14 cellular contexts compared by ENCODE assay signal in the genomic region with DNA sequence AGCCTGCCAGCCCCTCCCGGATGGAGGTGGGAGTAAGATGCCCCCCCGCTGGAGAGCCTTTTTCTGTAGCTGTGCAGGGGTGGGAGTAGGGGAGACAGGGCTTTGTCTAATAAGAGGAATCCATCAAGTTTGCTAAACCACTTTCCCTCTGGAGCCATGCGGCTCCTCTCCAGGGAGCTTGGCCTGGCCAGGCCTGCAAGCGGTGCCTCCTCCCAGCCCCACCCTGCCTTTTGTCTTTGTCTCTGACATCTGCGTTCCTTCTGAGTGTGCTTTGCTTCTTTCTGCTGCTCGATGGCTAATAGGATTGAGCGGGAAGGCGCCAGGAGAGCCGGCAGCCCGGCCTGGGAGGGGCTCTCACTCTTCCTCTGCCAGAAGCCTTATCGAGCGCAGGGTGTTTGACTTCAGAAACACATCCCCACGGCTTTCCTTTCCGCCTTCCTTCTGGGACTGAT. TPM values are rescaled to one million over a fixed set of nuclear protein-coding genes. Genes with fewer than 3 reads are reported as not detected.
DNase-seq lines count a peak whose midpoint lies in the region; ATAC-seq and TF ChIP-seq lines count a peak whose summit lies in the region.
"Had no signal": no experiment of that assay in that cellular context is flagged by ENCODE, and none has a peak within 500 bp of the region (broad histone marks: within the 10 kb centered on the region; RNA-seq: fewer than 3 reads in every experiment).

No MANE protein-coding gene starts in this region.

- H3K36me3 ChIP-seq in heart right ventricle (no peaks in the 10 kb centered on the region), parathyroid adenoma (ENCODE audit: control insufficient read depth, insufficient read depth, low read length) (no peaks in the 10 kb centered on the region), OCI-LY7 (ENCODE audit: insufficient read depth, low read length) (no peaks in the 10 kb centered on the region)

- H2AFZ ChIP-seq in parathyroid adenoma (peak overlapping the region; percentile 68), OCI-LY7 (ENCODE audit: low read length) (no peak overlapping the region)

- peak overlapping the region in 1 of 10 donors; percentile 6 for H3K4me3 ChIP-seq in heart right ventricle
- no peak overlapping the region for H3K4me3 ChIP-seq in parathyroid adenoma (ENCODE audit: low read depth, low read length)
- H3K4me3 ChIP-seq in OCI-LY7 (ENCODE audit: low read depth, low read length, poor library complexity, severe bottlenecking) = no peak overlapping the region

- WGBS in heart right ventricle, 2 donors = 13 to 16% methylated on average over 14 of the region's 14 CpGs

- no peaks in the 10 kb centered on the region for H3K9me2 ChIP-seq in OCI-LY7 (ENCODE audit: insufficient read depth, low read length)

- no TSS peak for BruUV-seq in OCI-LY7 (replicated peaks; lab: Mats Ljungman, UMichigan)

- H4K20me1 ChIP-seq in OCI-LY7 (ENCODE audit: insufficient read depth, low read length) = no peaks in the 10 kb centered on the region

- CTCF ChIA-PET in OCI-LY7 (lab: Charles Lee; ENCODE audit: unreplicated experiment) = no interaction called here

- no peak overlapping the region for H3K4me3 Mint-ChIP-seq in stimulated activated memory B cell treated with anti-CD40 and anti-IgM and Interleukin-4, amounts not matched to agents 10 μg/mL and 1 μg/mL and 100 μg/mL, for 72 hours
- H3K4me3 Mint-ChIP-seq: dendritic cell treated with granulocyte-macrophage colony-stimulating factor and Interleukin-4, amounts not matched to agents 40 ng/mL and 50 ng/mL, for 4 days had no signal

- TF ChIP-seq CTCF in heart right ventricle (IDR thresholded peaks at IDR 0.05) = no peak
- TF ChIP-seq CTCF in parathyroid adenoma (IDR thresholded peaks at IDR 0.05) = no peak
- no peak for TF ChIP-seq CTCF in OCI-LY7 (conservative IDR thresholded peaks at IDR 0.05; ENCODE audit: low read length)

- H3K27me3 Mint-ChIP-seq in stimulated activated memory B cell treated with anti-CD40 and anti-IgM and Interleukin-4, amounts not matched to agents 10 μg/mL and 1 μg/mL and 100 μg/mL, for 72 hours = peaks cover 18% of the 10 kb centered on the region

- H3K9me3 ChIP-seq in heart right ventricle (no peaks in the 10 kb centered on the region), parathyroid adenoma (ENCODE audit: control insufficient read depth, low read length) (no peaks in the 10 kb centered on the region), OCI-LY7 (ENCODE audit: low read length) (no peaks in the 10 kb centered on the region)

- H3K79me2 ChIP-seq in parathyroid adenoma (no peaks in the 10 kb centered on the region), OCI-LY7 (ENCODE audit: insufficient read depth, low read depth, low read length) (no peaks in the 10 kb centered on the region)

- no peak overlapping the region for H3K4me2 ChIP-seq in parathyroid adenoma (ENCODE audit: low read length)
- H3K4me2 ChIP-seq in OCI-LY7 (ENCODE audit: low read length) = no peak overlapping the region

- intact Hi-C loops in heart right ventricle (cut with DNase I) (loop anchor here in 2 of 10 donors (2.0 to 5.0 kb wide), 2 partner anchors 47 to 48 kb away; no protein-coding TSS in a partner anchor), OCI-LY7 (cut with micrococcal nuclease; ENCODE audit: unreplicated experiment) (no loop called here)

- H3K27ac ChIP-seq in heart right ventricle (peak overlapping the region in 6 of 10 donors; percentile 4 to 47 (median 22)), parathyroid adenoma (no peak overlapping the region), OCI-LY7 (ENCODE audit: low read depth, low read length, poor library complexity, severe bottlenecking) (no peak overlapping the region)
- H3K27ac ChIP-seq: foreskin keratinocyte had no signal

- H3K36me3 Mint-ChIP-seq in stimulated activated memory B cell treated with anti-CD40 and anti-IgM and Interleukin-4, amounts not matched to agents 10 μg/mL and 1 μg/mL and 100 μg/mL, for 72 hours = no peaks in the 10 kb centered on the region

- no peak overlapping the region for H3K9ac ChIP-seq in parathyroid adenoma

- no peaks in the 10 kb centered on the region for H3K9me3 Mint-ChIP-seq in stimulated activated memory B cell treated with anti-CD40 and anti-IgM and Interleukin-4, amounts not matched to agents 10 μg/mL and 1 μg/mL and 100 μg/mL, for 72 hours
- H3K9me3 Mint-ChIP-seq: dendritic cell treated with granulocyte-macrophage colony-stimulating factor and Interleukin-4, amounts not matched to agents 40 ng/mL and 50 ng/mL, for 4 days had no signal

- peaks cover 6 to 34% (median 30%) of the 10 kb centered on the region in 9 donors for H3K4me1 ChIP-seq in heart right ventricle
- H3K4me1 ChIP-seq in parathyroid adenoma = no peaks in the 10 kb centered on the region
- H3K4me1 ChIP-seq in OCI-LY7 (ENCODE audit: insufficient read depth, low read length, poor library complexity, severe bottlenecking) = peaks cover 20% of the 10 kb centered on the region
- H3K4me1 ChIP-seq: foreskin keratinocyte had no signal

- H3K27ac Mint-ChIP-seq in stimulated activated memory B cell treated with anti-CD40 and anti-IgM and Interleukin-4, amounts not matched to agents 10 μg/mL and 1 μg/mL and 100 μg/mL, for 72 hours = no peak overlapping the region
- H3K27ac Mint-ChIP-seq: dendritic cell treated with granulocyte-macrophage colony-stimulating factor and Interleukin-4, amounts not matched to agents 40 ng/mL and 50 ng/mL, for 4 days had no signal

- DNase-seq in GM04504 (ENCODE audit: low read depth) = peak; percentile 3
- peak; percentile 97 for DNase-seq in NCI-H82 treated with DMSO at 0.1 percent for 48 hours (lab: John Stamatoyannopoulos, UW; ENCODE audit: unreplicated experiment)
- DNase-seq in heart right ventricle = no peak
- DNase-seq in OCI-LY7 (ENCODE audit: low spot score) = no peak
- DNase-seq in effector CD4-positive, alpha-beta T cell = no peak
- DNase-seq: activated CD4-positive, CD25-positive, alpha-beta regulatory T cell; activated CD8-positive, alpha-beta memory T cell treated with anti-CD3 and anti-CD28 coated beads, Interleukin-2, amount 50 U/mL, for 4 hours; foreskin keratinocyte; islet precursor cell had no signal

- ATAC-seq in heart right ventricle = peak in 7 of 8 donors; percentile 48 to 81 (median 68)
- ATAC-seq in stimulated activated memory B cell treated with anti-CD40 and anti-IgM and Interleukin-4, amounts not matched to agents 10 μg/mL and 1 μg/mL and 100 μg/mL, for 72 hours = no peak
- ATAC-seq in HG03432 (IDR thresholded peaks at IDR 0.05; ENCODE audit: unreplicated experiment) = no peak
- ATAC-seq: foreskin keratinocyte had no signal

- POLR2A ChIA-PET in OCI-LY7 (lab: Charles Lee) = no interaction called here

- H3K27me3 ChIP-seq in heart right ventricle (peaks cover 0 to 72% (median 35%) of the 10 kb centered on the region in 7 donors), parathyroid adenoma (ENCODE audit: control insufficient read depth, insufficient read depth, low read length) (no peaks in the 10 kb centered on the region)

- no peaks in the 10 kb centered on the region for H3K4me1 Mint-ChIP-seq in stimulated activated memory B cell treated with anti-CD40 and anti-IgM and Interleukin-4, amounts not matched to agents 10 μg/mL and 1 μg/mL and 100 μg/mL, for 72 hours

RNA-seq across cellular contexts. Expression of a gene that starts 26.7 kb away (rescaled TPM):
- total RNA-seq in heart right ventricle (10 to 100 TPM in 1 of 10 donors, 1 to 10 TPM in 8, under 1 TPM in 1; 0.97 to 64.7 (median 2.8) TPM), OCI-LY7 (2022) (0.30 and 0.42 TPM in 2 replicates)
- polyA plus RNA-seq in heart right ventricle = 1 to 10 TPM; 1.5 to 2.1 TPM
- total RNA-seq in OCI-LY7 (2014; rRNA removed; shearing (Covaris generic)) = 0.19 TPM in 1 of 2 replicates, not detected in the other
- total RNA-seq: foreskin keratinocyte, myocyte had no signal
- polyA plus RNA-seq: foreskin keratinocyte had no signal

Comparison
In these comparisons a context has a peak if more than half of its experiments do, and no peak if none do; other contexts are left out.
1. DNase-seq: peak in GM04504 (single experiment) and NCI-H82 treated with DMSO at 0.1 percent for 48 hours (single experiment); none in heart right ventricle (0 of 2), OCI-LY7 (single experiment) and effector CD4-positive, alpha-beta T cell (single experiment).
2. ATAC-seq: peak in heart right ventricle (7 of 8); none in stimulated activated memory B cell treated with anti-CD40 and anti-IgM and Interleukin-4, amounts not matched to agents 10 μg/mL and 1 μg/mL and 100 μg/mL, for 72 hours (single experiment) and HG03432 (single experiment).
3. H3K27ac ChIP-seq: peak in heart right ventricle (6 of 10); none in parathyroid adenoma (single experiment) and OCI-LY7 (single experiment).